Comparison of ENCODE assay signal across 1 cellular context in the genomic region with DNA sequence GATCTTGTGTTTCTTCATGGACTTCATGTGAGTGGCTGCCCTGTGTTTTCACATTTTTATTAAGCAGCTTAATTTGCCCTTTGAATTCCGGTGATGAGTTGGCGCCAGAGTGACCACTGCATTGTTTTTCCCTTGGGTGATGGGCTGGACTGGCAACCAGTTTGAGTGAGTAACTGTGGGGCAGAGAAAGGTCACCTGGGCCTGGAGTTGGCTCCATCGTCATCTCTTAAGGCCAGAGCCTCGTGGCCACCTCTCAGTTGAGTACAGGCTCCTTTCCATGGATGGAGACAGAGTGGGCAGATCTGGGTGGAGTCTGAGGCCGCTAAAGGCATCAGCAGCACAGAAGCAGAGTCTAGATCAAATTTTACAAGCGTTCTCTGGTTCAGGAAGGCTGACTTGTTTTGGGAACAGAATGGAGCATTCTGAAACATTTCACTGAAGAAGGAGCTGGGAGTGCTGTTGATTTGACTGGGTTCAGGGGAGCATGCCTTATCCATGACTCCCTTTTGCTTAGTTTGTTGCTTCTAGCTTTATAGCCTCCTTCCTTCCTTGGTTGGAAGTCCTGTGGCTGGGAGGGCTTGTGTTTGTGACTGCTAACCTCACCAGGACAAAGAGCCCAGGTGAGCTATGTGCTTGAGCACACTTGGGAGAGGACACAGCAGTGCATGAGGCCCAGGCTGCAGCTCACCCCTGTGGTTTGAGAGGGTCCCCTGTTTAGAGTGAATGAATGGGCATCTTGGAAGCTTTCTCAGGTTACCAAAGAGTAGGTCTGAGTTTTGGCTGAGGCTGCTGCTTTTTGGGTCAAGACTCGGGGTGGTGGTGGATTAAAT.
TF ChIP-seq lines count a peak whose summit lies in the region.

No MANE protein-coding gene starts in this region.

TF ChIP-seq in H1, 55 proteins besides CTCF, POLR2A, EP300 and RAD21:
- TF ChIP-seq CEBPB (IDR thresholded peaks at IDR 0.05; ENCODE audit: low read depth, low read length) (no peak), SUZ12 (IDR thresholded peaks at IDR 0.05; ENCODE audit: low read length) (no peak), POLR2AphosphoS5 (IDR thresholded peaks at IDR 0.05; ENCODE audit: low read depth, low read length) (no peak), CHD1 (IDR thresholded peaks at IDR 0.05; ENCODE audit: low read depth, low read length) (no peak)
- TF ChIP-seq, protein P1, sequence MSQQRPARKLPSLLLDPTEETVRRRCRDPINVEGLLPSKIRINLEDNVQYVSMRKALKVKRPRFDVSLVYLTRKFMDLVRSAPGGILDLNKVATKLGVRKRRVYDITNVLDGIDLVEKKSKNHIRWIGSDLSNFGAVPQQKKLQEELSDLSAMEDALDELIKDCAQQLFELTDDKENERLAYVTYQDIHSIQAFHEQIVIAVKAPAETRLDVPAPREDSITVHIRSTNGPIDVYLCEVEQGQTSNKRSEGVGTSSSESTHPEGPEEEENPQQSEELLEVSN (IDR thresholded peaks at IDR 0.05): no peak
